20 cellular contexts compared by ENCODE assay signal in the genomic region with DNA sequence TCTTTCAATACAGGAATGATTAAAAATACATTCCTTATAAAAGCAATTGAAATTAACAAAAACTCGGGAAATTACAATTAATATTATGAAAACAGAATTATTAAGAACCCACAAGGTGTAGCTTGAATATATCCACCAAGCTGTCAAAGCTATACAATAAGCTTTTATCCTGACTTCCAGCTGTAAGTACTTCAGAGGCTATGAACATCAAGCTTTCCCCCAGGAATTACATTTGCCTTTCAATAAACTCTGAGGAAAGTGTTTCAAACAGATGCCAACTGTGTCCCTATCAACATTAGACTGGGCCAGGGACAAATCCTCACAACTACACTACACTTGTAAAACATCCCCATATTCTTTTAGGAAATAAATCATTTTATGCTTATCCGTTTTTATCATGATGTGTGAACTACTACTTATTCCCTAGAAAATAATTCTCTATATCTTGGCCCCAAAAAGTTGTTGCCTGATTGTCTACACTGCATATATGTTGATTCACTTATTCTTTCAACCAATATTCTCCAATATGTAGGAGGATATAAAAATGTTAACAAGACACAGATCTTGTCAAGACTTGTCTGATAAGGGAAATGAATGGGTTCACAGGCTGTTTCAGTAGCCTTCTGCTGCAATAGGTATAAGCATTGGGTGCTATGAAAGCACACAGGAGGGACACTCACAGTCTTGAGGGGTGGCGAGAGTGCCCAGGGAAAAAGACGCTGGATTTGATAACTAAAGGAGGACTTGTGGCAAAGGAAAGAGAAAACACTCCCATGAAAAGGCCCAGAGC.
"Had no signal": no experiment of that assay in that cellular context is flagged by ENCODE, and none has a peak within 500 bp of the region (broad histone marks: within the 10 kb centered on the region; RNA-seq: fewer than 3 reads in every experiment).

No MANE protein-coding gene starts in this region.

- FAIRE-seq: astrocyte, pancreas had no signal

- H3K27me3 ChIP-seq: adrenal gland, esophagus muscularis mucosa, pancreas, vagina had no signal

- H3K27ac Mint-ChIP-seq: activated CD4-positive, alpha-beta T cell treated with anti-CD3 and anti-CD28 coated beads for 36 hours; activated naive CD4-positive, alpha-beta T cell treated with anti-CD3 and anti-CD28 coated beads, Interleukin-2, amount 50 U/mL, for 72 hours; activated T-helper 1 cell treated with anti-CD3 and anti-CD28 coated beads, Interleukin-12 subunit alpha, Interleukin-12 subunit beta, Interleukin-2, Interleukin-4 antibody, amounts not matched to agents 30 ng/mL and 10 ng/mL and 1 ng/mL, durations not matched to agents 14 hours and 24 hours and 36 hours; dendritic cell treated with granulocyte-macrophage colony-stimulating factor and Interleukin-4, amounts not matched to agents 40 ng/mL and 50 ng/mL, for 4 days; naive thymus-derived CD8-positive, alpha-beta T cell; WTC11 had no signal

- H3K4me3 ChIP-seq: adrenal gland, esophagus muscularis mucosa, pancreas, smooth muscle cell, vagina had no signal

- H3K9me3 ChIP-seq: adrenal gland, esophagus muscularis mucosa, pancreas, vagina had no signal

- H3K27me3 Mint-ChIP-seq: activated CD4-positive, alpha-beta T cell treated with anti-CD3 and anti-CD28 coated beads for 36 hours; dendritic cell treated with granulocyte-macrophage colony-stimulating factor and Interleukin-4, amounts not matched to agents 40 ng/mL and 50 ng/mL, for 4 days had no signal

- H3K36me3 ChIP-seq: adrenal gland, esophagus muscularis mucosa, pancreas, vagina had no signal

- H3K27ac ChIP-seq: adrenal gland, esophagus muscularis mucosa, pancreas, vagina had no signal

- H3K36me3 Mint-ChIP-seq: activated naive CD4-positive, alpha-beta T cell treated with anti-CD3 and anti-CD28 coated beads, Interleukin-2, amount 50 U/mL, for 72 hours; naive thymus-derived CD8-positive, alpha-beta T cell; WTC11 had no signal

- H3K4me1 Mint-ChIP-seq: activated CD4-positive, alpha-beta T cell treated with anti-CD3 and anti-CD28 coated beads for 36 hours; naive thymus-derived CD8-positive, alpha-beta T cell; stimulated activated naive CD8-positive, alpha-beta T cell treated with anti-CD3 and anti-CD28 coated beads, Interleukin-15, amount 100 ng/mL, for 72 hours had no signal

- H3K9me3 Mint-ChIP-seq: activated T-helper 1 cell treated with anti-CD3 and anti-CD28 coated beads, Interleukin-12 subunit alpha, Interleukin-12 subunit beta, Interleukin-2, Interleukin-4 antibody, amounts not matched to agents 30 ng/mL and 10 ng/mL and 1 ng/mL, durations not matched to agents 14 hours and 24 hours and 36 hours; dendritic cell treated with granulocyte-macrophage colony-stimulating factor and Interleukin-4, amounts not matched to agents 40 ng/mL and 50 ng/mL, for 4 days; stimulated activated naive CD8-positive, alpha-beta T cell treated with anti-CD3 and anti-CD28 coated beads, Interleukin-15, amount 100 ng/mL, for 72 hours; WTC11 had no signal

- H3K4me2 ChIP-seq: smooth muscle cell had no signal

- H3K4me1 ChIP-seq: adrenal gland, esophagus muscularis mucosa, pancreas, vagina had no signal

- H3K4me3 Mint-ChIP-seq: activated CD4-positive, alpha-beta T cell treated with anti-CD3 and anti-CD28 coated beads for 36 hours; activated T-helper 1 cell treated with anti-CD3 and anti-CD28 coated beads, Interleukin-12 subunit alpha, Interleukin-12 subunit beta, Interleukin-2, Interleukin-4 antibody, amounts not matched to agents 30 ng/mL and 10 ng/mL and 1 ng/mL, durations not matched to agents 14 hours and 24 hours and 36 hours; dendritic cell treated with granulocyte-macrophage colony-stimulating factor and Interleukin-4, amounts not matched to agents 40 ng/mL and 50 ng/mL, for 4 days; naive thymus-derived CD8-positive, alpha-beta T cell; stimulated activated naive CD8-positive, alpha-beta T cell treated with anti-CD3 and anti-CD28 coated beads, Interleukin-15, amount 100 ng/mL, for 72 hours; WTC11 had no signal

- ATAC-seq: activated CD4-positive, alpha-beta T cell treated with anti-CD3 and anti-CD28 coated beads for 36 hours; activated naive CD4-positive, alpha-beta T cell treated with anti-CD3 and anti-CD28 coated beads, Interleukin-2, amount 50 U/mL, for 72 hours; left cardiac atrium; naive thymus-derived CD8-positive, alpha-beta T cell; pancreas; sciatic nerve; stimulated activated naive CD8-positive, alpha-beta T cell treated with anti-CD3 and anti-CD28 coated beads, Interleukin-15, amount 100 ng/mL, for 72 hours; WTC11 had no signal

- DNase-seq: activated CD4-positive, alpha-beta T cell treated with anti-CD3 and anti-CD28 coated beads for 36 hours; activated CD4-positive, alpha-beta T cell treated with anti-CD3 and anti-CD28 coated beads, Interleukin-2, amount 50 U/mL, for 48 hours; activated gamma-delta T cell treated with Interleukin-2 at 50 U/mL for 16 hours; adrenal gland; effector CD8-positive, alpha-beta T cell; left cardiac atrium; naive thymus-derived CD8-positive, alpha-beta T cell; pancreas; stimulated activated CD4-positive, alpha-beta T cell treated with anti-CD3 and anti-CD28 coated beads, Interleukin-4, amount 100 ng/mL, for 1 hour; stimulated activated naive CD8-positive, alpha-beta T cell treated with anti-CD3 and anti-CD28 coated beads, Interleukin-15, amount 100 ng/mL, for 72 hours; trophoblast cell had no signal
